Comparison of ENCODE assay signal across 7 cellular contexts in genomic region chr15:77633134-77633912, GRCh38. TPM values are rescaled to one million over a fixed set of nuclear protein-coding genes. Genes with fewer than 3 reads are reported as not detected.
DNase-seq lines count a peak whose midpoint lies in the region; ATAC-seq and TF ChIP-seq lines count a peak whose summit lies in the region.

No MANE protein-coding gene starts in this region.

- no peak overlapping the region for H3K27ac ChIP-seq in liver (ENCODE audit: low read depth in 1 of 2, low read length in 2 of 2)

- H3K27me3 Mint-ChIP-seq in activated CD4-positive, alpha-beta T cell treated with anti-CD3 and anti-CD28 coated beads, Interleukin-2, amount 10 ng/mL, durations not matched to agents 7 days and 5 days = peaks cover 50% of the 10 kb centered on the region

- peak overlapping the region in 2 of 3 donors; percentile 51 to 57 for H3K4me3 ChIP-seq in liver (ENCODE audit: low read depth in 1 of 3, low read length in 3 of 3)

- H3K9me3 Mint-ChIP-seq in activated CD4-positive, alpha-beta T cell treated with anti-CD3 and anti-CD28 coated beads, Interleukin-2, amount 10 ng/mL, durations not matched to agents 7 days and 5 days = no peaks in the 10 kb centered on the region

- peaks cover 0 to 3% (median 0%) of the 10 kb centered on the region in 4 donors for H3K27me3 ChIP-seq in liver (ENCODE audit: control insufficient read depth in 4 of 4, insufficient read depth in 4 of 4, low read length in 3 of 4)

- H3K9me3 ChIP-seq in liver (ENCODE audit: control insufficient read depth in 4 of 4, low read length in 3 of 4) = no peaks in the 10 kb centered on the region

- H3K4me1 ChIP-seq in liver (ENCODE audit: control insufficient read depth in 4 of 4, insufficient read depth in 4 of 4, low read length in 3 of 4) = peaks cover 7 to 19% (median 11%) of the 10 kb centered on the region in 4 donors

- H3K27ac Mint-ChIP-seq in activated CD4-positive, alpha-beta T cell treated with anti-CD3 and anti-CD28 coated beads, Interleukin-2, amount 10 ng/mL, durations not matched to agents 7 days and 5 days = no peak overlapping the region

- WGBS in liver = 1% methylated on average over 55 of the region's 55 CpGs

- peak overlapping the region in 1 of 2 donors; percentile 20 for H3K9ac ChIP-seq in liver (ENCODE audit: low read depth in 1 of 2, low read length in 2 of 2)

- TF ChIP-seq RAD21 in liver (IDR thresholded peaks at IDR 0.05) = peak; percentile 82 to 90

- TF ChIP-seq CTCF in GM12873 (IDR thresholded peaks at IDR 0.05; ENCODE audit: insufficient read depth, low read depth, low read length, missing control alignments) = peak; percentile 100
- TF ChIP-seq CTCF in liver (IDR thresholded peaks at IDR 0.05; ENCODE audit: low read depth, low read length, missing input control) = peak; percentile 100

- no peak overlapping the region for H3K4me3 Mint-ChIP-seq in activated CD4-positive, alpha-beta T cell treated with anti-CD3 and anti-CD28 coated beads, Interleukin-2, amount 10 ng/mL, durations not matched to agents 7 days and 5 days

- peaks cover 7% of the 10 kb centered on the region for H3K4me1 Mint-ChIP-seq in activated CD4-positive, alpha-beta T cell treated with anti-CD3 and anti-CD28 coated beads, Interleukin-2, amount 10 ng/mL, durations not matched to agents 7 days and 5 days

- CTCF ChIA-PET in activated CD4-positive, alpha-beta T cell treated with anti-CD3 and anti-CD28 coated beads, Interleukin-2, amount 10 ng/mL, durations not matched to agents 7 days and 5 days (lab: Charles Lee) = interaction anchor here (0.6 to 1.7 kb wide), 9 partner anchors 9 to 245 kb away, joined by 3 to 6 read pairs (median 4); no protein-coding TSS in a partner anchor

- POLR2A ChIA-PET in activated CD4-positive, alpha-beta T cell treated with anti-CD3 and anti-CD28 coated beads, Interleukin-2, amount 10 ng/mL, durations not matched to agents 7 days and 5 days (lab: Charles Lee) = no interaction called here

- no peaks in the 10 kb centered on the region for H3K36me3 ChIP-seq in liver (ENCODE audit: control insufficient read depth in 4 of 4, insufficient read depth in 3 of 4, low read depth in 1 of 4, low read length in 3 of 4)

- peak; percentile 81 for ATAC-seq in HG02970 (IDR thresholded peaks at IDR 0.05; ENCODE audit: low FRiP score, unreplicated experiment)

- DNase-seq in NCI-H345 treated with DMSO at 0.1 percent for 48 hours (lab: John Stamatoyannopoulos, UW; ENCODE audit: unreplicated experiment) = peak; percentile 35
- DNase-seq in activated CD4-positive, alpha-beta T cell treated with anti-CD3 and anti-CD28 coated beads, Interleukin-2, amount 10 ng/mL, durations not matched to agents 7 days and 5 days = peak; percentile 60
- peak; percentile 90 for DNase-seq in dermis blood vessel endothelial cell
- peak; percentile 12 for DNase-seq in stimulated activated CD4-positive, alpha-beta T cell treated with anti-CD3 and anti-CD28 coated beads, Interleukin-2, amount 100 ng/mL, for 4 hours (ENCODE audit: low read depth)

- no peaks in the 10 kb centered on the region for H3K36me3 Mint-ChIP-seq in activated CD4-positive, alpha-beta T cell treated with anti-CD3 and anti-CD28 coated beads, Interleukin-2, amount 10 ng/mL, durations not matched to agents 7 days and 5 days (ENCODE audit: low read depth)

TF ChIP-seq in liver, 16 proteins besides CTCF, POLR2A, EP300 and RAD21:
- TF ChIP-seq RXRA (IDR thresholded peaks at IDR 0.05) (no peak), FOXA2 (IDR thresholded peaks at IDR 0.05) (no peak), HNF4G (IDR thresholded peaks at IDR 0.05) (no peak)
- TF ChIP-seq, protein P1, sequence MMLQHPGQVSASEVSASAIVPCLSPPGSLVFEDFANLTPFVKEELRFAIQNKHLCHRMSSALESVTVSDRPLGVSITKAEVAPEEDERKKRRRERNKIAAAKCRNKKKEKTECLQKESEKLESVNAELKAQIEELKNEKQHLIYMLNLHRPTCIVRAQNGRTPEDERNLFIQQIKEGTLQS (IDR thresholded peaks at IDR 0.05) = no peak

RNA-seq across cellular contexts. Expression of gene LINGO1, which starts 0.6 kb away (rescaled TPM):
- not detected for total RNA-seq in activated CD4-positive, alpha-beta T cell treated with anti-CD3 and anti-CD28 coated beads, Interleukin-2, amount 10 ng/mL, durations not matched to agents 7 days and 5 days
- total RNA-seq in dermis blood vessel endothelial cell (0.51 TPM in 1 of 2 replicates, not detected in the other), liver (1 to 10 TPM in 1 of 2 donors, under 1 TPM in 1; 0.50 to 1.6 TPM)
- polyA plus RNA-seq in liver = under 1 TPM in 1 of 2 donors, not detected in 1; 0.75 TPM

Comparison
In these comparisons a context has a peak if more than half of its experiments do, and no peak if none do; other contexts are left out.
1. DNase-seq: peak in every context shown above with its lines; median percentile 90 in dermis blood vessel endothelial cell; 60 in activated CD4-positive, alpha-beta T cell treated with anti-CD3 and anti-CD28 coated beads, Interleukin-2, amount 10 ng/mL, durations not matched to agents 7 days and 5 days; 35 in NCI-H345 treated with DMSO at 0.1 percent for 48 hours; 12 in stimulated activated CD4-positive, alpha-beta T cell treated with anti-CD3 and anti-CD28 coated beads, Interleukin-2, amount 100 ng/mL, for 4 hours.